Comparison of ENCODE assay signal across 26 cellular contexts in genomic region chr15:81825136-81825535, GRCh38.
DNase-seq lines count a peak whose midpoint lies in the region; ATAC-seq and TF ChIP-seq lines count a peak whose summit lies in the region.
"Had no signal": no experiment of that assay in that cellular context is flagged by ENCODE, and none has a peak within 500 bp of the region (broad histone marks: within the 10 kb centered on the region; RNA-seq: fewer than 3 reads in every experiment).

No MANE protein-coding gene starts in this region.

- H2AFZ ChIP-seq in smooth muscle cell (ENCODE audit: low read depth): no peak overlapping the region
- H2AFZ ChIP-seq: GM23248 had no signal

- H3K27ac Mint-ChIP-seq in naive B cell: peak overlapping the region in 1 of 6 donors; percentile 3
- no peak overlapping the region for H3K27ac Mint-ChIP-seq in activated CD8-positive, alpha-beta memory T cell treated with anti-CD3 and anti-CD28 coated beads, Interleukin-2, amount 10 ng/mL, durations not matched to agents 7 days and 5 days
- H3K27ac Mint-ChIP-seq: CD8-positive, alpha-beta T cell; H9; HFFc6 had no signal

- no peaks in the 10 kb centered on the region for H3K9me3 ChIP-seq in smooth muscle cell (replicated peaks; ENCODE audit: low read depth)

- H3K27me3 ChIP-seq in smooth muscle cell (ENCODE audit: low read depth): no peaks in the 10 kb centered on the region

- DNase-seq in NCI-H2107 treated with DMSO at 0.1 percent for 48 hours (lab: John Stamatoyannopoulos, UW; ENCODE audit: unreplicated experiment) (peak; percentile 15), NCI-H2107 (lab: John Stamatoyannopoulos, UW) (no peak), NCI-H146 (lab: John Stamatoyannopoulos, UW) (peak; percentile 45), NCI-H748 treated with DMSO at 0.1 percent for 48 hours (lab: John Stamatoyannopoulos, UW) (peak; percentile 3), naive B cell (peak; percentile 7), smooth muscle cell (lab: John Stamatoyannopoulos, UW; ENCODE audit: unreplicated experiment) (no peak)
- DNase-seq in activated effector memory CD4-positive, alpha-beta T cell treated with Interleukin-2 at 50 U/mL for 16 hours: no peak
- DNase-seq in activated CD8-positive, alpha-beta memory T cell treated with anti-CD3 and anti-CD28 coated beads, Interleukin-2, amount 10 ng/mL, durations not matched to agents 7 days and 5 days: no peak
- DNase-seq: AML-193; C1 segment of cervical spinal cord; CD8-positive, alpha-beta T cell; DMS53; EL; GF-D8; GM23248; H9; HFFc6; MM.1S; NCI-H1694 treated with DMSO at 0.1 percent for 48 hours; NCI-H2227 treated with DMSO at 0.1 percent for 48 hours; NCI-H510A; NK-92 treated with Interleukin-12 subunit alpha and Interleukin-12 subunit beta, amount 100 ng/mL, for 24 hours had no signal

- H3K9me3 Mint-ChIP-seq in naive B cell: peaks cover 0 to 8% (median 4%) of the 10 kb centered on the region in 7 donors
- peaks cover under 1% of the 10 kb centered on the region for H3K9me3 Mint-ChIP-seq in activated CD8-positive, alpha-beta memory T cell treated with anti-CD3 and anti-CD28 coated beads, Interleukin-2, amount 10 ng/mL, durations not matched to agents 7 days and 5 days (ENCODE audit: low read depth)

- no peak overlapping the region for H3K4me2 ChIP-seq in smooth muscle cell

- H3K36me3 ChIP-seq in smooth muscle cell (ENCODE audit: low read depth): no peaks in the 10 kb centered on the region

- no peak overlapping the region for H3K9ac ChIP-seq in smooth muscle cell (ENCODE audit: low read depth)
- H3K9ac ChIP-seq: GM23248 had no signal

- no peak for TF ChIP-seq CTCF in smooth muscle cell (IDR thresholded peaks at IDR 0.05; ENCODE audit: borderline replicate concordance, insufficient read depth, poor library complexity, severe bottlenecking)

- peaks cover 0 to 6% of the 10 kb centered on the region in 2 donors for H3K36me3 Mint-ChIP-seq in naive B cell
- H3K36me3 Mint-ChIP-seq in activated CD8-positive, alpha-beta memory T cell treated with anti-CD3 and anti-CD28 coated beads, Interleukin-2, amount 10 ng/mL, durations not matched to agents 7 days and 5 days: no peaks in the 10 kb centered on the region
- H3K36me3 Mint-ChIP-seq: CD8-positive, alpha-beta T cell had no signal

- 96% methylated on average over 2 of the region's 2 CpGs for WGBS in smooth muscle cell (ENCODE audit: low lambda C conversion rate)

- no peak overlapping the region for H3K4me3 Mint-ChIP-seq in naive B cell
- no peak overlapping the region for H3K4me3 Mint-ChIP-seq in activated CD8-positive, alpha-beta memory T cell treated with anti-CD3 and anti-CD28 coated beads, Interleukin-2, amount 10 ng/mL, durations not matched to agents 7 days and 5 days
- H3K4me3 Mint-ChIP-seq: CD8-positive, alpha-beta T cell; H9; HFFc6 had no signal

- H3K4me1 Mint-ChIP-seq in naive B cell: peaks cover 0 to 9% (median 4%) of the 10 kb centered on the region in 3 donors
- no peaks in the 10 kb centered on the region for H3K4me1 Mint-ChIP-seq in activated CD8-positive, alpha-beta memory T cell treated with anti-CD3 and anti-CD28 coated beads, Interleukin-2, amount 10 ng/mL, durations not matched to agents 7 days and 5 days

- no peaks in the 10 kb centered on the region for H3F3A ChIP-seq in smooth muscle cell (ENCODE audit: low read depth)

- H3K27me3 Mint-ChIP-seq in naive B cell: peaks cover 6 to 14% (median 12%) of the 10 kb centered on the region in 3 donors
- no peaks in the 10 kb centered on the region for H3K27me3 Mint-ChIP-seq in activated CD8-positive, alpha-beta memory T cell treated with anti-CD3 and anti-CD28 coated beads, Interleukin-2, amount 10 ng/mL, durations not matched to agents 7 days and 5 days

- CTCF ChIA-PET in activated CD8-positive, alpha-beta memory T cell treated with anti-CD3 and anti-CD28 coated beads, Interleukin-2, amount 10 ng/mL, durations not matched to agents 7 days and 5 days (lab: Charles Lee): no interaction called here

- no peaks in the 10 kb centered on the region for H3K4me1 ChIP-seq in smooth muscle cell (ENCODE audit: low read depth)

- no peaks in the 10 kb centered on the region for H4K20me1 ChIP-seq in smooth muscle cell (ENCODE audit: low read depth)

- no peaks in the 10 kb centered on the region for H3K79me2 ChIP-seq in smooth muscle cell (ENCODE audit: low read depth)

- peak in 1 of 2 donors; percentile 27 for ATAC-seq in naive B cell (ENCODE audit: low read depth in 2 of 2)
- no peak for ATAC-seq in activated CD8-positive, alpha-beta memory T cell treated with anti-CD3 and anti-CD28 coated beads, Interleukin-2, amount 10 ng/mL, durations not matched to agents 7 days and 5 days
- ATAC-seq: CD8-positive, alpha-beta T cell; HepG2; K562; Panc1; SK-N-SH treated with all-trans-retinoic acid at 6 μM for 48 hours had no signal

- H3K27ac ChIP-seq in smooth muscle cell (ENCODE audit: low read depth): no peak overlapping the region
- H3K27ac ChIP-seq: GM23248 had no signal

- H3K4me3 ChIP-seq in smooth muscle cell: no peak overlapping the region
- H3K4me3 ChIP-seq: GM23248, K562 had no signal

Comparison
In these comparisons a context has a peak if more than half of its experiments do, and no peak if none do; other contexts are left out.
1. DNase-seq: peak in NCI-H2107 treated with DMSO at 0.1 percent for 48 hours (single experiment), NCI-H146 (single experiment), NCI-H748 treated with DMSO at 0.1 percent for 48 hours (single experiment) and naive B cell (single experiment); none in NCI-H2107 (single experiment), smooth muscle cell (single experiment), activated effector memory CD4-positive, alpha-beta T cell treated with Interleukin-2 at 50 U/mL for 16 hours (single experiment) and activated CD8-positive, alpha-beta memory T cell treated with anti-CD3 and anti-CD28 coated beads, Interleukin-2, amount 10 ng/mL, durations not matched to agents 7 days and 5 days (single experiment).